29 cellular contexts compared by ENCODE assay signal in the genomic region with DNA sequence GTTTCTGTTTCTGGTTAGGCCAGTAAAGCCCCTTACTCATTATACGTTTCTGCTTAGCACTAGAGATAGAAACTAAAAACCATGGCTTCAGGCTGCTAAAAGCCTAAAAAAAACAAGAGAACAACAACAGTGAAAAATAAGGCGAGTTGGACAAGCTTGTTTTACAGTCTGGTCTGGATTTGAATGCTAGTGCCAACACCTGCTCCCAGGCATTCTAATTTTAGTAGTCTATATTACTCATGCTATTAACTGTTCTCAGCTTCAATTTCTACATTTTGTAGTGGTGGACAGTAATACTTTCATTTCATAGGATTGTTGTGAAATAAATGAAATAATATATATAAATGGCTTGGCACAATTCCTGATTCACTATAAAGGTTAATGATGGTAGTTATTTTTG.
DNase-seq lines count a peak whose midpoint lies in the region; ATAC-seq, FAIRE-seq and TF ChIP-seq lines count a peak whose summit lies in the region.
"Had no signal": no experiment of that assay in that cellular context is flagged by ENCODE, and none has a peak within 500 bp of the region (broad histone marks: within the 10 kb centered on the region; RNA-seq: fewer than 3 reads in every experiment).

No MANE protein-coding gene starts in this region.

- POLR2A ChIA-PET in MCF 10A (lab: Yijun Ruan, JAX) = interaction anchor here (1.1 kb wide), 1 partner anchor 15 kb away, joined by 4 read pairs; no protein-coding TSS in a partner anchor

- no peak for FAIRE-seq in small intestine (lab: Jason Lieb, UNC)
- FAIRE-seq: A549, TTC549 had no signal

- H3K4me3 ChIP-seq in breast epithelium = no peak overlapping the region
- peak overlapping the region; percentile 20 for H3K4me3 ChIP-seq in left ventricle myocardium inferior
- no peak overlapping the region for H3K4me3 ChIP-seq in small intestine (ENCODE audit: low read depth in 1 of 2, low read length in 2 of 2)
- H3K4me3 ChIP-seq: A549, esophagus squamous epithelium, GM23338, smooth muscle cell, testis, vagina had no signal

- WGBS in small intestine, 3 donors = 73 to 91% (median 84%) methylated on average over 2 of the region's 2 CpGs

- no peak overlapping the region for H3K27ac ChIP-seq in breast epithelium
- peak overlapping the region; percentile 70 for H3K27ac ChIP-seq in left ventricle myocardium inferior (replicated peaks)
- no peak overlapping the region for H3K27ac ChIP-seq in small intestine (ENCODE audit: low read depth in 1 of 2, low read length in 1 of 2)
- H3K27ac ChIP-seq: A549, esophagus squamous epithelium, testis, vagina had no signal

- H3K27me3 ChIP-seq in breast epithelium = no peaks in the 10 kb centered on the region
- no peaks in the 10 kb centered on the region for H3K27me3 ChIP-seq in left ventricle myocardium inferior (ENCODE audit: low read depth)
- no peaks in the 10 kb centered on the region for H3K27me3 ChIP-seq in small intestine (ENCODE audit: control insufficient read depth in 2 of 2, insufficient read depth in 2 of 2, low read length in 2 of 2)
- H3K27me3 ChIP-seq: BE2C, esophagus squamous epithelium, testis, vagina had no signal

- no peak for TF ChIP-seq POLR2A in breast epithelium (IDR thresholded peaks at IDR 0.05)

- TF ChIP-seq CTCF in MCF 10A (IDR thresholded peaks at IDR 0.05; ENCODE audit: unreplicated experiment) = no peak
- TF ChIP-seq CTCF in breast epithelium (IDR thresholded peaks at IDR 0.05) = no peak
- TF ChIP-seq CTCF in left ventricle myocardium inferior (IDR thresholded peaks at IDR 0.05; ENCODE audit: borderline replicate concordance) = no peak

- no peaks in the 10 kb centered on the region for H3K4me1 ChIP-seq in breast epithelium
- H3K4me1 ChIP-seq in left ventricle myocardium inferior = no peaks in the 10 kb centered on the region
- H3K4me1 ChIP-seq in small intestine (ENCODE audit: control insufficient read depth in 2 of 2, insufficient read depth in 1 of 2, low read depth in 1 of 2, low read length in 1 of 2) = no peaks in the 10 kb centered on the region
- H3K4me1 ChIP-seq: A549, BE2C, esophagus squamous epithelium, testis, vagina had no signal

- peaks cover 8% of the 10 kb centered on the region for H3K36me3 Mint-ChIP-seq in MCF 10A (ENCODE audit: insufficient read depth, unreplicated experiment)
- H3K36me3 Mint-ChIP-seq in stimulated activated memory B cell treated with anti-CD40 and anti-IgM and Interleukin-4, amounts not matched to agents 10 μg/mL and 1 μg/mL and 100 μg/mL, for 72 hours = peaks cover 31% of the 10 kb centered on the region

- no peak for ATAC-seq in stimulated activated memory B cell treated with anti-CD40 and anti-IgM and Interleukin-4, amounts not matched to agents 10 μg/mL and 1 μg/mL and 100 μg/mL, for 72 hours
- ATAC-seq: A549; activated CD4-positive, CD25-positive, alpha-beta regulatory T cell treated with anti-CD3 and anti-CD28 coated beads, Interleukin-2, amount 50 U/mL, for 24 hours; GM23338; PC-3; stimulated activated effector memory CD8-positive, alpha-beta T cell treated with anti-CD3 and anti-CD28 coated beads, Interleukin-12 subunit alpha, Interleukin-12 subunit beta, amount 100 ng/mL, for 72 hours; T-cell had no signal

- H3K27ac Mint-ChIP-seq in MCF 10A (ENCODE audit: low read depth, unreplicated experiment) = no peak overlapping the region
- H3K27ac Mint-ChIP-seq in stimulated activated memory B cell treated with anti-CD40 and anti-IgM and Interleukin-4, amounts not matched to agents 10 μg/mL and 1 μg/mL and 100 μg/mL, for 72 hours = peak overlapping the region; percentile 70
- H3K27ac Mint-ChIP-seq: activated CD4-positive, alpha-beta memory T cell treated with anti-CD3 and anti-CD28 coated beads for 36 hours; activated naive CD8-positive, alpha-beta T cell treated with anti-CD3 and anti-CD28 coated beads for 36 hours; GM23338; stimulated activated effector memory CD8-positive, alpha-beta T cell treated with anti-CD3 and anti-CD28 coated beads, Interleukin-12 subunit alpha, Interleukin-12 subunit beta, amount 100 ng/mL, for 72 hours; T-cell had no signal

- no peaks in the 10 kb centered on the region for H3K4me1 Mint-ChIP-seq in MCF 10A (ENCODE audit: insufficient read depth, unreplicated experiment)
- peaks cover 9% of the 10 kb centered on the region for H3K4me1 Mint-ChIP-seq in stimulated activated memory B cell treated with anti-CD40 and anti-IgM and Interleukin-4, amounts not matched to agents 10 μg/mL and 1 μg/mL and 100 μg/mL, for 72 hours
- H3K4me1 Mint-ChIP-seq: stimulated activated effector memory CD8-positive, alpha-beta T cell treated with anti-CD3 and anti-CD28 coated beads, Interleukin-12 subunit alpha, Interleukin-12 subunit beta, amount 100 ng/mL, for 72 hours; T-cell had no signal

- H3K27me3 Mint-ChIP-seq in MCF 10A (ENCODE audit: insufficient read depth, unreplicated experiment) = no peaks in the 10 kb centered on the region
- no peaks in the 10 kb centered on the region for H3K27me3 Mint-ChIP-seq in stimulated activated memory B cell treated with anti-CD40 and anti-IgM and Interleukin-4, amounts not matched to agents 10 μg/mL and 1 μg/mL and 100 μg/mL, for 72 hours
- H3K27me3 Mint-ChIP-seq: activated CD4-positive, alpha-beta memory T cell treated with anti-CD3 and anti-CD28 coated beads for 36 hours; activated naive CD8-positive, alpha-beta T cell treated with anti-CD3 and anti-CD28 coated beads for 36 hours; T-cell had no signal

- intact Hi-C loops in MCF 10A (cut with micrococcal nuclease) (no loop called here), breast epithelium (cut with DNase I; ENCODE audit: low total_unique reads) (no loop called here), left ventricle myocardium inferior (cut with micrococcal nuclease) (no loop called here)

- no peaks in the 10 kb centered on the region for H3K9me3 ChIP-seq in breast epithelium
- H3K9me3 ChIP-seq in left ventricle myocardium inferior (replicated peaks) = no peaks in the 10 kb centered on the region
- no peaks in the 10 kb centered on the region for H3K9me3 ChIP-seq in small intestine (ENCODE audit: control insufficient read depth, low read depth)
- H3K9me3 ChIP-seq: A549, BE2C, esophagus squamous epithelium, testis, vagina had no signal

- CTCF ChIA-PET in MCF 10A (lab: Yijun Ruan, JAX) = interaction anchor here (0.6 to 1.2 kb wide), 2 partner anchors 11 to 47 kb away, joined by 3 read pairs; no protein-coding TSS in a partner anchor

- peak; percentile 20 for DNase-seq in MCF 10A (ENCODE audit: unreplicated experiment)
- DNase-seq in breast epithelium (ENCODE audit: low spot score in 2 of 2) = no peak
- peak; percentile 63 for DNase-seq in cerebellar cortex (ENCODE audit: low spot score)
- no peak for DNase-seq in left ventricle myocardium inferior
- DNase-seq in small intestine = no peak
- no peak for DNase-seq in COLO668 (lab: John Stamatoyannopoulos, UW; ENCODE audit: unreplicated experiment)
- no peak for DNase-seq in NCI-H2171 treated with DMSO at 0.1 percent for 48 hours (lab: John Stamatoyannopoulos, UW)
- DNase-seq: activated CD4-positive, alpha-beta memory T cell treated with anti-CD3 and anti-CD28 coated beads for 36 hours; activated effector memory CD4-positive, alpha-beta T cell treated with Interleukin-2 at 50 U/mL for 16 hours; activated naive CD8-positive, alpha-beta T cell treated with anti-CD3 and anti-CD28 coated beads for 36 hours; BE2C; DMS79; esophagus squamous epithelium; KG1; mammary epithelial cell; NCI-H187 treated with DMSO at 0.1 percent for 48 hours; NCI-H226; NCI-H774; PC-3; T-cell; testis had no signal

- no peak overlapping the region for H3K4me3 Mint-ChIP-seq in MCF 10A (ENCODE audit: unreplicated experiment)
- H3K4me3 Mint-ChIP-seq in stimulated activated memory B cell treated with anti-CD40 and anti-IgM and Interleukin-4, amounts not matched to agents 10 μg/mL and 1 μg/mL and 100 μg/mL, for 72 hours = no peak overlapping the region
- H3K4me3 Mint-ChIP-seq: activated CD4-positive, alpha-beta memory T cell treated with anti-CD3 and anti-CD28 coated beads for 36 hours; activated naive CD8-positive, alpha-beta T cell treated with anti-CD3 and anti-CD28 coated beads for 36 hours; GM23338; stimulated activated effector memory CD8-positive, alpha-beta T cell treated with anti-CD3 and anti-CD28 coated beads, Interleukin-12 subunit alpha, Interleukin-12 subunit beta, amount 100 ng/mL, for 72 hours; T-cell had no signal

- no peaks in the 10 kb centered on the region for H3K36me3 ChIP-seq in breast epithelium
- peaks cover under 1% of the 10 kb centered on the region for H3K36me3 ChIP-seq in left ventricle myocardium inferior
- H3K36me3 ChIP-seq in small intestine (ENCODE audit: control insufficient read depth in 2 of 2, insufficient read depth in 2 of 2, low read length in 2 of 2) = no peaks in the 10 kb centered on the region
- H3K36me3 ChIP-seq: BE2C had no signal

- no peaks in the 10 kb centered on the region for H3K9me3 Mint-ChIP-seq in MCF 10A (ENCODE audit: unreplicated experiment)
- no peaks in the 10 kb centered on the region for H3K9me3 Mint-ChIP-seq in stimulated activated memory B cell treated with anti-CD40 and anti-IgM and Interleukin-4, amounts not matched to agents 10 μg/mL and 1 μg/mL and 100 μg/mL, for 72 hours
- H3K9me3 Mint-ChIP-seq: activated CD4-positive, alpha-beta memory T cell treated with anti-CD3 and anti-CD28 coated beads for 36 hours; activated naive CD8-positive, alpha-beta T cell treated with anti-CD3 and anti-CD28 coated beads for 36 hours; GM23338; stimulated activated effector memory CD8-positive, alpha-beta T cell treated with anti-CD3 and anti-CD28 coated beads, Interleukin-12 subunit alpha, Interleukin-12 subunit beta, amount 100 ng/mL, for 72 hours; T-cell had no signal

- BruUV-seq in MCF 10A (replicated peaks; lab: Mats Ljungman, UMichigan) = no TSS peak

Comparison
In these comparisons a context has a peak if more than half of its experiments do, and no peak if none do; other contexts are left out.
1. DNase-seq: peak in MCF 10A (single experiment) and cerebellar cortex (single experiment); none in breast epithelium (0 of 2), left ventricle myocardium inferior (single experiment), small intestine (single experiment), COLO668 (single experiment) and NCI-H2171 treated with DMSO at 0.1 percent for 48 hours (single experiment).